1 cellular context compared by ENCODE assay signal in genomic region chr10:33008499-33009243, GRCh38.
TF ChIP-seq lines count a peak whose summit lies in the region.

No MANE protein-coding gene starts in this region.

TF ChIP-seq in HEK293, 187 proteins besides CTCF, POLR2A, EP300 and RAD21 (continued from another document):
- no peak for TF ChIP-seq ZNF513 (tag by site-specific recombination; IDR thresholded peaks at IDR 0.05)
- TF ChIP-seq ZNF555 (tag by site-specific recombination; conservative IDR thresholded peaks at IDR 0.05) = no peak
- no peak for TF ChIP-seq SETDB1 (IDR thresholded peaks at IDR 0.05; ENCODE audit: insufficient read length, low read length)
- TF ChIP-seq ZSCAN30 (tag by site-specific recombination; IDR thresholded peaks at IDR 0.05) = peak; percentile 56; the same call in 1 of the 2 replicates
- TF ChIP-seq ZNF501 (tag by site-specific recombination; IDR thresholded peaks at IDR 0.05) = no peak
- TF ChIP-seq, protein P1, sequence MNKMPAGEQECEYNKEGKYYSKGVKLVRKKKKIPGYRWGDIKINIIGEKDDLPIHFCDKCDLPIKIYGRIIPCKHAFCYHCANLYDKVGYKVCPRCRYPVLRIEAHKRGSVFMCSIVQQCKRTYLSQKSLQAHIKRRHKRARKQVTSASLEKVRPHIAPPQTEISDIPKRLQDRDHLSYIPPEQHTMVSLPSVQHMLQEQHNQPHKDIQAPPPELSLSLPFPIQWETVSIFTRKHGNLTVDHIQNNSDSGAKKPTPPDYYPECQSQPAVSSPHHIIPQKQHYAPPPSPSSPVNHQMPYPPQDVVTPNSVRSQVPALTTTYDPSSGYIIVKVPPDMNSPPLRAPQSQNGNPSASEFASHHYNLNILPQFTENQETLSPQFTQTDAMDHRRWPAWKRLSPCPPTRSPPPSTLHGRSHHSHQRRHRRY (tag by site-specific recombination; IDR thresholded peaks at IDR 0.05) = no peak
- TF ChIP-seq OVOL3 (tag by site-specific recombination; IDR thresholded peaks at IDR 0.05) = no peak
- TF ChIP-seq ATF2 (tag by site-specific recombination; IDR thresholded peaks at IDR 0.05; ENCODE audit: low read depth) = no peak
- no peak for TF ChIP-seq ZBTB8A (tag by site-specific recombination; IDR thresholded peaks at IDR 0.05)
- no peak for TF ChIP-seq ZNF26 (tag by site-specific recombination; IDR thresholded peaks at IDR 0.05)
- no peak for TF ChIP-seq KLF7 (tag by site-specific recombination; IDR thresholded peaks at IDR 0.05; ENCODE audit: borderline replicate concordance)
- peak; percentile 99 for TF ChIP-seq ZNF654 (tag by site-specific recombination; IDR thresholded peaks at IDR 0.05; ENCODE audit: low read depth)
- TF ChIP-seq, protein P2, sequence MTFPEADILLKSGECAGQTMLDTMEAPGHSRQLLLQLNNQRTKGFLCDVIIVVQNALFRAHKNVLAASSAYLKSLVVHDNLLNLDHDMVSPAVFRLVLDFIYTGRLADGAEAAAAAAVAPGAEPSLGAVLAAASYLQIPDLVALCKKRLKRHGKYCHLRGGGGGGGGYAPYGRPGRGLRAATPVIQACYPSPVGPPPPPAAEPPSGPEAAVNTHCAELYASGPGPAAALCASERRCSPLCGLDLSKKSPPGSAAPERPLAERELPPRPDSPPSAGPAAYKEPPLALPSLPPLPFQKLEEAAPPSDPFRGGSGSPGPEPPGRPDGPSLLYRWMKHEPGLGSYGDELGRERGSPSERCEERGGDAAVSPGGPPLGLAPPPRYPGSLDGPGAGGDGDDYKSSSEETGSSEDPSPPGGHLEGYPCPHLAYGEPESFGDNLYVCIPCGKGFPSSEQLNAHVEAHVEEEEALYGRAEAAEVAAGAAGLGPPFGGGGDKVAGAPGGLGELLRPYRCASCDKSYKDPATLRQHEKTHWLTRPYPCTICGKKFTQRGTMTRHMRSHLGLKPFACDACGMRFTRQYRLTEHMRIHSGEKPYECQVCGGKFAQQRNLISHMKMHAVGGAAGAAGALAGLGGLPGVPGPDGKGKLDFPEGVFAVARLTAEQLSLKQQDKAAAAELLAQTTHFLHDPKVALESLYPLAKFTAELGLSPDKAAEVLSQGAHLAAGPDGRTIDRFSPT (tag by site-specific recombination; IDR thresholded peaks at IDR 0.05) = no peak
- TF ChIP-seq ZNF354C (tag by site-specific recombination; IDR thresholded peaks at IDR 0.05; ENCODE audit: borderline replicate concordance, low read depth) = no peak
- TF ChIP-seq ZNF239 (tag by site-specific recombination; IDR thresholded peaks at IDR 0.05) = no peak
- no peak for TF ChIP-seq ZNF701 (tag by site-specific recombination; IDR thresholded peaks at IDR 0.05)
- TF ChIP-seq ZNF10 (tag by site-specific recombination; IDR thresholded peaks at IDR 0.05) = no peak
- TF ChIP-seq KLF1 (tag by site-specific recombination; IDR thresholded peaks at IDR 0.05) = no peak
- TF ChIP-seq, protein P3, sequence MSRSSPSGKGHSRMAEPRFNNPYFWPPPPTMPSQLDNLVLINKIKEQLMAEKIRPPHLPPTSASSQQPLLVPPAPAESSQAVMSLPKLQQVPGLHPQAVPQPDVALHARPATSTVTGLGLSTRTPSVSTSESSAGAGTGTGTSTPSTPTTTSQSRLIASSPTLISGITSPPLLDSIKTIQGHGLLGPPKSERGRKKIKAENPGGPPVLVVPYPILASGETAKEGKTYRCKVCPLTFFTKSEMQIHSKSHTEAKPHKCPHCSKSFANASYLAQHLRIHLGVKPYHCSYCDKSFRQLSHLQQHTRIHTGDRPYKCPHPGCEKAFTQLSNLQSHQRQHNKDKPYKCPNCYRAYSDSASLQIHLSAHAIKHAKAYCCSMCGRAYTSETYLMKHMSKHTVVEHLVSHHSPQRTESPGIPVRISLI (tag by site-specific recombination; IDR thresholded peaks at IDR 0.05) = peak; percentile 58; the same call in 1 of the 2 replicates
- TF ChIP-seq ZNF16 (tag by site-specific recombination; IDR thresholded peaks at IDR 0.05; ENCODE audit: low read depth) = no peak
- no peak for TF ChIP-seq ZNF169 (tag by site-specific recombination; IDR thresholded peaks at IDR 0.05)
- TF ChIP-seq PRDM1 (tag by site-specific recombination; IDR thresholded peaks at IDR 0.05) = peak; percentile 85
- TF ChIP-seq SP2 (tag by site-specific recombination; IDR thresholded peaks at IDR 0.05) = no peak
- TF ChIP-seq TRIM28 (IDR thresholded peaks at IDR 0.05; ENCODE audit: borderline replicate concordance, low read length) = no peak
- no peak for TF ChIP-seq ZSCAN18 (tag by site-specific recombination; IDR thresholded peaks at IDR 0.05)
- no peak for TF ChIP-seq GLIS2 (tag by site-specific recombination; IDR thresholded peaks at IDR 0.05)
- TF ChIP-seq ZNF571 (tag by site-specific recombination; IDR thresholded peaks at IDR 0.05) = no peak
- TF ChIP-seq ZNF768 (tag by site-specific recombination; IDR thresholded peaks at IDR 0.05) = no peak
- TF ChIP-seq SCRT1 (tag by site-specific recombination; IDR thresholded peaks at IDR 0.05; ENCODE audit: borderline replicate concordance) = 0 out of 2 replicates have a peak, but pooled peaks have one; percentile 17
- peak; percentile 83 for TF ChIP-seq ZNF660 (tag by site-specific recombination; IDR thresholded peaks at IDR 0.05)
- no peak for TF ChIP-seq ZNF510 (tag by site-specific recombination; IDR thresholded peaks at IDR 0.05; ENCODE audit: insufficient replicate concordance)
- TF ChIP-seq ZNF791 (tag by site-specific recombination; IDR thresholded peaks at IDR 0.05) = no peak
- TF ChIP-seq IKZF3 (tag by site-specific recombination; IDR thresholded peaks at IDR 0.05) = peak; percentile 95
